ENCODE assay signal across 1 cellular context in the genomic region with DNA sequence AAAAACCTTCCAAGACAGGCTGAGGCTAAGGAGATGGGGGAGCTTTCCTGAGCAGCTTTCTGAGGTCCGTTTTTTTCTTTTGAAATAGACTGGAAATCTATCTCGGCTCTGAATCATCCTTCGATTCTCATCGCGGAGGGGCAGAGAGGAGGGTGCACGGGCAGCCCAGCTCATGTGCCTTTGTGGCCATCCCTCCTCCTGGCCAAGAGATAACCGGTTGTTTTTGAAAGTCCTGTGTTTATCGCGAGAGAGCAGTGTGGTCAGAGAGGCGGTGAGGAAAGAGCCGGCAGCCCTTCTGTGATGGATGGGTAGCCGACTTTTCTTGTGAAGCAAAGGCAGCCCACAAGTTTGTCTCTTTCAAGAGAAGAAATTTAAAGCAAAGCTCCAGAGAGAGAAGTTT.
TF ChIP-seq lines count a peak whose summit lies in the region.

No MANE protein-coding gene starts in this region.

TF ChIP-seq in K562, 482 proteins besides CTCF, POLR2A, EP300 and RAD21 (continued from another document and continues in another):
- TF ChIP-seq ZNF584 (CRISPR knock-in tag; IDR thresholded peaks at IDR 0.05; ENCODE audit: low read depth) (no peak), SREBF2 (CRISPR knock-in tag; IDR thresholded peaks at IDR 0.05) (no peak), CREB1 (IDR thresholded peaks at IDR 0.05) (0 out of 2 replicates have a peak, but pooled peaks have one; percentile 22), CREB1 (CRISPR knock-in tag; IDR thresholded peaks at IDR 0.05) (no peak), ETV1 (tag; conservative IDR thresholded peaks at IDR 0.05; ENCODE audit: low read depth) (0 out of 2 replicates have a peak, but pooled peaks have one; percentile 11), TAF1 (IDR thresholded peaks at IDR 0.05; ENCODE audit: control insufficient read depth, extremely low read depth, insufficient read depth, low read length, severe bottlenecking) (no peak), ZBTB1 (CRISPR knock-in tag; IDR thresholded peaks at IDR 0.05; ENCODE audit: borderline replicate concordance, low read depth) (no peak), SAFB (IDR thresholded peaks at IDR 0.05; ENCODE audit: borderline replicate concordance, low read depth, low read length) (no peak), SLC30A9 (CRISPR knock-in tag; IDR thresholded peaks at IDR 0.05) (no peak), MAFG (tag; conservative IDR thresholded peaks at IDR 0.05) (no peak), ZNF699 (CRISPR knock-in tag; IDR thresholded peaks at IDR 0.05; ENCODE audit: insufficient replicate concordance) (no peak), ZFX (CRISPR knock-in tag; IDR thresholded peaks at IDR 0.05) (no peak), DMBX1 (CRISPR knock-in tag; IDR thresholded peaks at IDR 0.05; ENCODE audit: borderline replicate concordance) (no peak), ZNF384 (IDR thresholded peaks at IDR 0.05; ENCODE audit: low read depth, low read length) (peak; percentile 41; the same call in 1 of the 2 replicates), ETS2 (tag; IDR thresholded peaks at IDR 0.05; ENCODE audit: borderline replicate concordance, poor library complexity, severe bottlenecking) (no peak), NFYB (IDR thresholded peaks at IDR 0.05; ENCODE audit: extremely low read depth, insufficient read length) (no peak), XRCC5 (IDR thresholded peaks at IDR 0.05; ENCODE audit: low read depth, low read length) (no peak), DDX20 (tag; IDR thresholded peaks at IDR 0.05; ENCODE audit: low read depth) (no peak), PHB (CRISPR knock-in tag; IDR thresholded peaks at IDR 0.05) (no peak), ZNF133 (CRISPR knock-in tag; IDR thresholded peaks at IDR 0.05) (no peak), ZNF282 (CRISPR knock-in tag; IDR thresholded peaks at IDR 0.05) (no peak), POLR2AphosphoS2 (IDR thresholded peaks at IDR 0.05; ENCODE audit: low read length) (no peak), NCOR1 (IDR thresholded peaks at IDR 0.05) (peak; percentile 72), SMAD4 (CRISPR knock-in tag; conservative IDR thresholded peaks at IDR 0.05) (0 out of 2 replicates have a peak, but pooled peaks have one; percentile 50), EP400 (IDR thresholded peaks at IDR 0.05) (peak; percentile 31; the same call in 1 of the 2 replicates), HNRNPL (IDR thresholded peaks at IDR 0.05; ENCODE audit: low read depth, low read length) (no peak), CBX3 (IDR thresholded peaks at IDR 0.05; ENCODE audit: borderline replicate concordance in 1 of 2, low read length in 2 of 2) (no peak; a peak in 1 of 3 replicates), ZC3H4 (CRISPR knock-in tag; IDR thresholded peaks at IDR 0.05; ENCODE audit: borderline replicate concordance) (no peak), NUFIP1 (IDR thresholded peaks at IDR 0.05; ENCODE audit: partially characterized antibody) (no peak), HDAC8 (tag; IDR thresholded peaks at IDR 0.05) (no peak), TRIM24 (IDR thresholded peaks at IDR 0.05) (peak; percentile 28 to 59; a peak in 2 of 4 replicates), RB1 (IDR thresholded peaks at IDR 0.05; ENCODE audit: low read depth) (peak; percentile 33; the same call in 1 of the 2 replicates), FOXA1 (IDR thresholded peaks at IDR 0.05; ENCODE audit: borderline replicate concordance) (no peak), SAFB2 (IDR thresholded peaks at IDR 0.05; ENCODE audit: borderline replicate concordance, low read depth, low read length, severe bottlenecking) (no peak), ZNF184 (CRISPR knock-in tag; IDR thresholded peaks at IDR 0.05) (no peak), U2AF2 (optimal IDR thresholded peaks at IDR 0.05; ENCODE audit: low read depth, low read length) (no peak), KLF13 (tag; IDR thresholded peaks at IDR 0.05; ENCODE audit: borderline replicate concordance, low read depth) (no peak), ZNF165 (CRISPR knock-in tag; IDR thresholded peaks at IDR 0.05; ENCODE audit: borderline replicate concordance) (no peak), ZNF766 (CRISPR knock-in tag; conservative IDR thresholded peaks at IDR 0.05) (no peak), MCM5 (IDR thresholded peaks at IDR 0.05; ENCODE audit: low read depth) (no peak), ZNF764 (CRISPR knock-in tag; IDR thresholded peaks at IDR 0.05; ENCODE audit: low read depth) (no peak), L3MBTL2 (IDR thresholded peaks at IDR 0.05) (peak; percentile 74), FUS (optimal IDR thresholded peaks at IDR 0.05; ENCODE audit: low read depth, low read length) (no peak), PHF21A (IDR thresholded peaks at IDR 0.05; ENCODE audit: borderline replicate concordance, low read depth) (no peak), ZNF253 (CRISPR knock-in tag; conservative IDR thresholded peaks at IDR 0.05) (no peak), CHD1 (IDR thresholded peaks at IDR 0.05; ENCODE audit: low read length) (no peak), CHD4 (IDR thresholded peaks at IDR 0.05; ENCODE audit: insufficient read depth, insufficient replicate concordance, low read depth, low read length, poor library complexity, severe bottlenecking) (no peak)
- TF ChIP-seq, protein P1, sequence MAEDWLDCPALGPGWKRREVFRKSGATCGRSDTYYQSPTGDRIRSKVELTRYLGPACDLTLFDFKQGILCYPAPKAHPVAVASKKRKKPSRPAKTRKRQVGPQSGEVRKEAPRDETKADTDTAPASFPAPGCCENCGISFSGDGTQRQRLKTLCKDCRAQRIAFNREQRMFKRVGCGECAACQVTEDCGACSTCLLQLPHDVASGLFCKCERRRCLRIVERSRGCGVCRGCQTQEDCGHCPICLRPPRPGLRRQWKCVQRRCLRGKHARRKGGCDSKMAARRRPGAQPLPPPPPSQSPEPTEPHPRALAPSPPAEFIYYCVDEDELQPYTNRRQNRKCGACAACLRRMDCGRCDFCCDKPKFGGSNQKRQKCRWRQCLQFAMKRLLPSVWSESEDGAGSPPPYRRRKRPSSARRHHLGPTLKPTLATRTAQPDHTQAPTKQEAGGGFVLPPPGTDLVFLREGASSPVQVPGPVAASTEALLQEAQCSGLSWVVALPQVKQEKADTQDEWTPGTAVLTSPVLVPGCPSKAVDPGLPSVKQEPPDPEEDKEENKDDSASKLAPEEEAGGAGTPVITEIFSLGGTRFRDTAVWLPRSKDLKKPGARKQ (CRISPR knock-in tag; IDR thresholded peaks at IDR 0.05), result no peak
- TF ChIP-seq, protein P2, sequence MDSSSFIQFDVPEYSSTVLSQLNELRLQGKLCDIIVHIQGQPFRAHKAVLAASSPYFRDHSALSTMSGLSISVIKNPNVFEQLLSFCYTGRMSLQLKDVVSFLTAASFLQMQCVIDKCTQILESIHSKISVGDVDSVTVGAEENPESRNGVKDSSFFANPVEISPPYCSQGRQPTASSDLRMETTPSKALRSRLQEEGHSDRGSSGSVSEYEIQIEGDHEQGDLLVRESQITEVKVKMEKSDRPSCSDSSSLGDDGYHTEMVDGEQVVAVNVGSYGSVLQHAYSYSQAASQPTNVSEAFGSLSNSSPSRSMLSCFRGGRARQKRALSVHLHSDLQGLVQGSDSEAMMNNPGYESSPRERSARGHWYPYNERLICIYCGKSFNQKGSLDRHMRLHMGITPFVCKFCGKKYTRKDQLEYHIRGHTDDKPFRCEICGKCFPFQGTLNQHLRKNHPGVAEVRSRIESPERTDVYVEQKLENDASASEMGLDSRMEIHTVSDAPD (CRISPR knock-in tag; IDR thresholded peaks at IDR 0.05), result no peak
- TF ChIP-seq, protein P3, sequence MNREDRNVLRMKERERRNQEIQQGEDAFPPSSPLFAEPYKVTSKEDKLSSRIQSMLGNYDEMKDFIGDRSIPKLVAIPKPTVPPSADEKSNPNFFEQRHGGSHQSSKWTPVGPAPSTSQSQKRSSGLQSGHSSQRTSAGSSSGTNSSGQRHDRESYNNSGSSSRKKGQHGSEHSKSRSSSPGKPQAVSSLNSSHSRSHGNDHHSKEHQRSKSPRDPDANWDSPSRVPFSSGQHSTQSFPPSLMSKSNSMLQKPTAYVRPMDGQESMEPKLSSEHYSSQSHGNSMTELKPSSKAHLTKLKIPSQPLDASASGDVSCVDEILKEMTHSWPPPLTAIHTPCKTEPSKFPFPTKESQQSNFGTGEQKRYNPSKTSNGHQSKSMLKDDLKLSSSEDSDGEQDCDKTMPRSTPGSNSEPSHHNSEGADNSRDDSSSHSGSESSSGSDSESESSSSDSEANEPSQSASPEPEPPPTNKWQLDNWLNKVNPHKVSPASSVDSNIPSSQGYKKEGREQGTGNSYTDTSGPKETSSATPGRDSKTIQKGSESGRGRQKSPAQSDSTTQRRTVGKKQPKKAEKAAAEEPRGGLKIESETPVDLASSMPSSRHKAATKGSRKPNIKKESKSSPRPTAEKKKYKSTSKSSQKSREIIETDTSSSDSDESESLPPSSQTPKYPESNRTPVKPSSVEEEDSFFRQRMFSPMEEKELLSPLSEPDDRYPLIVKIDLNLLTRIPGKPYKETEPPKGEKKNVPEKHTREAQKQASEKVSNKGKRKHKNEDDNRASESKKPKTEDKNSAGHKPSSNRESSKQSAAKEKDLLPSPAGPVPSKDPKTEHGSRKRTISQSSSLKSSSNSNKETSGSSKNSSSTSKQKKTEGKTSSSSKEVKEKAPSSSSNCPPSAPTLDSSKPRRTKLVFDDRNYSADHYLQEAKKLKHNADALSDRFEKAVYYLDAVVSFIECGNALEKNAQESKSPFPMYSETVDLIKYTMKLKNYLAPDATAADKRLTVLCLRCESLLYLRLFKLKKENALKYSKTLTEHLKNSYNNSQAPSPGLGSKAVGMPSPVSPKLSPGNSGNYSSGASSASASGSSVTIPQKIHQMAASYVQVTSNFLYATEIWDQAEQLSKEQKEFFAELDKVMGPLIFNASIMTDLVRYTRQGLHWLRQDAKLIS (CRISPR knock-in tag; IDR thresholded peaks at IDR 0.05), result no peak
- TF ChIP-seq, protein P4, sequence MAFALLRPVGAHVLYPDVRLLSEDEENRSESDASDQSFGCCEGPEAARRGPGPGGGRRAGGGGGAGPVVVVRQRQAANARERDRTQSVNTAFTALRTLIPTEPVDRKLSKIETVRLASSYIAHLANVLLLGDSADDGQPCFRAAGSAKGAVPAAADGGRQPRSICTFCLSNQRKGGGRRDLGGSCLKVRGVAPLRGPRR (CRISPR knock-in tag; IDR thresholded peaks at IDR 0.05), result no peak
- TF ChIP-seq, protein P5, sequence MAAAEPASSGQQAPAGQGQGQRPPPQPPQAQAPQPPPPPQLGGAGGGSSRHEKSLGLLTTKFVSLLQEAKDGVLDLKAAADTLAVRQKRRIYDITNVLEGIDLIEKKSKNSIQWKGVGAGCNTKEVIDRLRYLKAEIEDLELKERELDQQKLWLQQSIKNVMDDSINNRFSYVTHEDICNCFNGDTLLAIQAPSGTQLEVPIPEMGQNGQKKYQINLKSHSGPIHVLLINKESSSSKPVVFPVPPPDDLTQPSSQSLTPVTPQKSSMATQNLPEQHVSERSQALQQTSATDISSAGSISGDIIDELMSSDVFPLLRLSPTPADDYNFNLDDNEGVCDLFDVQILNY (CRISPR knock-in tag; IDR thresholded peaks at IDR 0.05), result no peak
- TF ChIP-seq, protein P6, sequence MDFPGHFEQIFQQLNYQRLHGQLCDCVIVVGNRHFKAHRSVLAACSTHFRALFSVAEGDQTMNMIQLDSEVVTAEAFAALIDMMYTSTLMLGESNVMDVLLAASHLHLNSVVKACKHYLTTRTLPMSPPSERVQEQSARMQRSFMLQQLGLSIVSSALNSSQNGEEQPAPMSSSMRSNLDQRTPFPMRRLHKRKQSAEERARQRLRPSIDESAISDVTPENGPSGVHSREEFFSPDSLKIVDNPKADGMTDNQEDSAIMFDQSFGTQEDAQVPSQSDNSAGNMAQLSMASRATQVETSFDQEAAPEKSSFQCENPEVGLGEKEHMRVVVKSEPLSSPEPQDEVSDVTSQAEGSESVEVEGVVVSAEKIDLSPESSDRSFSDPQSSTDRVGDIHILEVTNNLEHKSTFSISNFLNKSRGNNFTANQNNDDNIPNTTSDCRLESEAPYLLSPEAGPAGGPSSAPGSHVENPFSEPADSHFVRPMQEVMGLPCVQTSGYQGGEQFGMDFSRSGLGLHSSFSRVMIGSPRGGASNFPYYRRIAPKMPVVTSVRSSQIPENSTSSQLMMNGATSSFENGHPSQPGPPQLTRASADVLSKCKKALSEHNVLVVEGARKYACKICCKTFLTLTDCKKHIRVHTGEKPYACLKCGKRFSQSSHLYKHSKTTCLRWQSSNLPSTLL (IDR thresholded peaks at IDR 0.05), result no peak
- TF ChIP-seq, protein P7, sequence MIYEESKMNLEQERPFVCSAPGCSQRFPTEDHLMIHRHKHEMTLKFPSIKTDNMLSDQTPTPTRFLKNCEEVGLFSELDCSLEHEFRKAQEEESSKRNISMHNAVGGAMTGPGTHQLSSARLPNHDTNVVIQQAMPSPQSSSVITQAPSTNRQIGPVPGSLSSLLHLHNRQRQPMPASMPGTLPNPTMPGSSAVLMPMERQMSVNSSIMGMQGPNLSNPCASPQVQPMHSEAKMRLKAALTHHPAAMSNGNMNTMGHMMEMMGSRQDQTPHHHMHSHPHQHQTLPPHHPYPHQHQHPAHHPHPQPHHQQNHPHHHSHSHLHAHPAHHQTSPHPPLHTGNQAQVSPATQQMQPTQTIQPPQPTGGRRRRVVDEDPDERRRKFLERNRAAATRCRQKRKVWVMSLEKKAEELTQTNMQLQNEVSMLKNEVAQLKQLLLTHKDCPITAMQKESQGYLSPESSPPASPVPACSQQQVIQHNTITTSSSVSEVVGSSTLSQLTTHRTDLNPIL (CRISPR knock-in tag; IDR thresholded peaks at IDR 0.05), result no peak
- TF ChIP-seq, protein P8, sequence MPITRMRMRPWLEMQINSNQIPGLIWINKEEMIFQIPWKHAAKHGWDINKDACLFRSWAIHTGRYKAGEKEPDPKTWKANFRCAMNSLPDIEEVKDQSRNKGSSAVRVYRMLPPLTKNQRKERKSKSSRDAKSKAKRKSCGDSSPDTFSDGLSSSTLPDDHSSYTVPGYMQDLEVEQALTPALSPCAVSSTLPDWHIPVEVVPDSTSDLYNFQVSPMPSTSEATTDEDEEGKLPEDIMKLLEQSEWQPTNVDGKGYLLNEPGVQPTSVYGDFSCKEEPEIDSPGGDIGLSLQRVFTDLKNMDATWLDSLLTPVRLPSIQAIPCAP (CRISPR knock-in tag; IDR thresholded peaks at IDR 0.05; ENCODE audit: borderline replicate concordance), result no peak
- TF ChIP-seq, protein P9, sequence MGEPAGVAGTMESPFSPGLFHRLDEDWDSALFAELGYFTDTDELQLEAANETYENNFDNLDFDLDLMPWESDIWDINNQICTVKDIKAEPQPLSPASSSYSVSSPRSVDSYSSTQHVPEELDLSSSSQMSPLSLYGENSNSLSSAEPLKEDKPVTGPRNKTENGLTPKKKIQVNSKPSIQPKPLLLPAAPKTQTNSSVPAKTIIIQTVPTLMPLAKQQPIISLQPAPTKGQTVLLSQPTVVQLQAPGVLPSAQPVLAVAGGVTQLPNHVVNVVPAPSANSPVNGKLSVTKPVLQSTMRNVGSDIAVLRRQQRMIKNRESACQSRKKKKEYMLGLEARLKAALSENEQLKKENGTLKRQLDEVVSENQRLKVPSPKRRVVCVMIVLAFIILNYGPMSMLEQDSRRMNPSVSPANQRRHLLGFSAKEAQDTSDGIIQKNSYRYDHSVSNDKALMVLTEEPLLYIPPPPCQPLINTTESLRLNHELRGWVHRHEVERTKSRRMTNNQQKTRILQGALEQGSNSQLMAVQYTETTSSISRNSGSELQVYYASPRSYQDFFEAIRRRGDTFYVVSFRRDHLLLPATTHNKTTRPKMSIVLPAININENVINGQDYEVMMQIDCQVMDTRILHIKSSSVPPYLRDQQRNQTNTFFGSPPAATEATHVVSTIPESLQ (CRISPR knock-in tag; IDR thresholded peaks at IDR 0.05), result no peak
